ENCODE assay signal across 8 cellular contexts in genomic region chr12:8914033-8914715, GRCh38. TPM values are rescaled to one million over a fixed set of nuclear protein-coding genes. Genes with fewer than 3 reads are reported as not detected.
DNase-seq lines count a peak whose midpoint lies in the region; ATAC-seq and TF ChIP-seq lines count a peak whose summit lies in the region.
"Not testable (repeated sequence)": the region's sequence is repeated elsewhere in the genome, so short reads cannot be mapped to it uniquely, and the experiment has no call there.

Gene PHC1 (plus strand): TSS chr12:8914509. CDS start chr12:8917678, 3,169 bp downstream.

- not testable (repeated sequence) for H3K9me3 ChIP-seq in heart left ventricle; parathyroid adenoma (ENCODE audit: control insufficient read depth, low read length); testis

- H3K27ac ChIP-seq in heart left ventricle (peak within 1 kb of the TSS; percentile 45 to 93 (median 86)), parathyroid adenoma (peak within 1 kb of the TSS; percentile 96), testis (peak within 1 kb of the TSS; percentile 79 to 86)

- DNase-seq in GM12864 (ENCODE audit: low read depth) = not testable (repeated sequence)
- peak; percentile 97 for DNase-seq in NCI-H146 (lab: John Stamatoyannopoulos, UW)
- peak; percentile 78 for DNase-seq in T-helper 22 cell (ENCODE audit: low read depth)
- DNase-seq in amygdala (lab: John Stamatoyannopoulos, UW) = peak in 55 of 56 donors; percentile 4 to 80 (median 61)
- peak; percentile 87 to 92 (median 88) for DNase-seq in heart left ventricle
- peak; percentile 90 for DNase-seq in testis

- peaks cover 0 to 17% (median 9%) of the 10 kb centered on the region in 9 donors for H3K36me3 ChIP-seq in heart left ventricle
- not testable (repeated sequence) for H3K36me3 ChIP-seq in parathyroid adenoma (ENCODE audit: control insufficient read depth, insufficient read depth, low read length); testis (ENCODE audit: low read depth, missing control alignments)

- H3K4me3 ChIP-seq in GM12864 (ENCODE audit: low read depth, low read length) = peak within 1 kb of the TSS; percentile 53
- H3K4me3 ChIP-seq in heart left ventricle = peak within 1 kb of the TSS; percentile 61 to 91 (median 74)
- peak within 1 kb of the TSS; percentile 81 for H3K4me3 ChIP-seq in parathyroid adenoma (ENCODE audit: low read depth, low read length)
- H3K4me3 ChIP-seq in testis = peak within 1 kb of the TSS; percentile 73 to 80

- H3K9ac ChIP-seq in parathyroid adenoma = peak within 1 kb of the TSS; percentile 61

- H3K79me2 ChIP-seq in parathyroid adenoma = not testable (repeated sequence)

- peak; percentile 54 for ATAC-seq in HG02840 (IDR thresholded peaks at IDR 0.05; ENCODE audit: low FRiP score, unreplicated experiment)
- peak; percentile 59 to 83 (median 80) for ATAC-seq in heart left ventricle

- peak within 1 kb of the TSS; percentile 94 for H2AFZ ChIP-seq in parathyroid adenoma

- H3K4me1 ChIP-seq in heart left ventricle (peaks cover 0 to 40% (median 19%) of the 10 kb centered on the region in 12 donors), testis (peaks cover 12% of the 10 kb centered on the region)
- not testable (repeated sequence) for H3K4me1 ChIP-seq in parathyroid adenoma

- peak; percentile 43 for TF ChIP-seq CTCF in GM12864 (IDR thresholded peaks at IDR 0.05; ENCODE audit: low read depth, low read length, missing control alignments)
- TF ChIP-seq CTCF in heart left ventricle (IDR thresholded peaks at IDR 0.05) = peak; percentile 11 to 65 (median 30)
- peak; percentile 59 for TF ChIP-seq CTCF in parathyroid adenoma (IDR thresholded peaks at IDR 0.05)
- peak in 2 of 3 experiments; percentile 18 to 21 for TF ChIP-seq CTCF in testis (IDR thresholded peaks at IDR 0.05)

- 0% methylated on average over 27 to 32 of the region's 57 CpGs for WGBS in heart left ventricle, 4 donors
- 0 to 1% methylated on average over 10 to 25 of the region's 57 CpGs for WGBS in testis, 2 donors

- TF ChIP-seq POLR2A in heart left ventricle (IDR thresholded peaks at IDR 0.05); testis (IDR thresholded peaks at IDR 0.05): not testable (repeated sequence)

- H3K4me2 ChIP-seq in parathyroid adenoma (ENCODE audit: low read length) = peak within 1 kb of the TSS; percentile 94

- H3K27me3 ChIP-seq in heart left ventricle; parathyroid adenoma (ENCODE audit: control insufficient read depth, insufficient read depth, low read length); testis: not testable (repeated sequence)

- intact Hi-C loops in heart left ventricle (cut with DNase I) = loop anchor here in 3 of 10 donors (2.0 to 10.0 kb wide), 3 partner anchors 35 to 131 kb away; partner anchors contain the start of gene M6PR (in 1 of the 3)
- intact Hi-C loops in testis (cut with DNase I; ENCODE audit: low total_unique reads) = not testable (repeated sequence)

RNA-seq across cellular contexts. Expression of gene PHC1, which starts in this region (rescaled TPM):
- total RNA-seq in heart left ventricle (10 to 100 TPM; 21.8 to 38.2 (median 24.7) TPM), testis (100 to 1,000 TPM; 134 to 154 TPM)
- polyA plus RNA-seq in heart left ventricle (10 to 100 TPM; 14.1 to 25.4 TPM), testis (ENCODE audit: insufficient read depth, low read depth, low replicate concordance) (112 TPM)
